17 cellular contexts compared by ENCODE assay signal in the genomic region with DNA sequence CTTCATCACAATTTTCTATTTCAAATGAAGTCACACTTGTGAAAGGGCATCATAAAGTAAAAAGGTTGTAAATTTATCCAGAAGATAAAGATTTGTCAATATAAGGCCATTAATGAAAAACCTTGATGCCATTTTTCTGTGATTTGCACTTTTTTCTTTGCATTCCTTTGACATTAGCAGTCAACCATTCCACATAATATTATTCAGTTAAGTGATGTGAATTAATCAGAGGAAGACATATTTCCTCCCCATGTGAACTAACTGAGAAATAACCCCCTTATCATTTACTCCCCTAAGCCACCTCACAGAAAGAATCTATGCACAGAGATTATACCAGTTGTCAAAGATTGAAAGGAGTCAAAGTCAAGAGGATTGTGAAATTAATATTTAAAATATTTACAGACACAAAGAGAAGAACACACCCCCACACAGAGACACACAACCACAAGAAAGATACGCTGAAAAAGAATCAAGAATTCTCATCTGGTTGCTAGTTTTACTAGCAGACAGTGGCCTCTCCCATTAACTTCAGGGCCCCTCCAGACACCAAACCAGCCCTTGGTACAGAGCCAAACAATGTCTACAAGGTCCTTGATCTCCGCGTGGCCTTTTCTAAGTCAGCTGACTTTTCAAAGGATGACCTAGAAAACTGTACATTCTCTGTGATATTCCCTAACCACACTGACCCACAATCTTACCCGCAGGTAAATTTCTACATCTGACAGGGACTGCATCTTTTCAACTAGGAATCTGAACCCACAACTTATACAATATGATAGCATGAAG. TPM values are rescaled to one million over a fixed set of nuclear protein-coding genes. Genes with fewer than 3 reads are reported as not detected.
A peak's percentile ranks its signal among the peaks of the same experiment; 100 is the strongest.
DNase-seq lines count a peak whose midpoint lies in the region; ATAC-seq, FAIRE-seq and TF ChIP-seq lines count a peak whose summit lies in the region.
"Had no signal": no experiment of that assay in that cellular context is flagged by ENCODE, and none has a peak within 500 bp of the region (broad histone marks: within the 10 kb centered on the region; RNA-seq: fewer than 3 reads in every experiment).

No MANE protein-coding gene starts in this region.

- peaks cover 0 to 1% (median 0%) of the 10 kb centered on the region in 11 donors for H3K9me3 Mint-ChIP-seq in naive thymus-derived CD4-positive, alpha-beta T cell
- H3K9me3 Mint-ChIP-seq: CD8-positive, alpha-beta T cell; central memory CD8-positive, alpha-beta T cell; naive thymus-derived CD8-positive, alpha-beta T cell had no signal

- no peak for TF ChIP-seq RAD21 in K562 (CRISPR knock-in tag; conservative IDR thresholded peaks at IDR 0.05 in 1 of 2, IDR thresholded peaks at IDR 0.05 in 1 of 2)

- POLR2A ChIA-PET in K562 (lab: Yijun Ruan, JAX) = no interaction called here
- POLR2A ChIA-PET in naive thymus-derived CD4-positive, alpha-beta T cell (lab: Charles Lee) = interaction anchor here (0.7 kb wide), 2 partner anchors 230 to 260 kb away, joined by 3 read pairs; no protein-coding TSS in a partner anchor

- TF ChIP-seq EP300 in K562 (IDR thresholded peaks at IDR 0.05; ENCODE audit: low read length) (no peak), suprapubic skin (IDR thresholded peaks at IDR 0.05) (no peak)

- 15% methylated on average over 4 of the region's 4 CpGs for WGBS in K562 (ENCODE audit: insufficient coverage, low coverage, missing lambda C conversion rate)
- WGBS in suprapubic skin = 92% methylated on average over 4 of the region's 4 CpGs

- peaks cover 0 to 40% (median 12%) of the 10 kb centered on the region in 5 donors for H3K36me3 Mint-ChIP-seq in naive thymus-derived CD4-positive, alpha-beta T cell

- peaks cover 68% of the 10 kb centered on the region for H4K20me1 ChIP-seq in DND-41 (ENCODE audit: insufficient read depth, low read length)
- peaks cover 10% of the 10 kb centered on the region; the same call in 1 of the 2 replicates for H4K20me1 ChIP-seq in K562 (replicated peaks; ENCODE audit: control insufficient read depth, insufficient read depth, low read length)

- ATAC-seq in DND-41 (ENCODE audit: insufficient read depth, low read depth) (0 out of 3 replicates have a peak, but pooled peaks have one; percentile 31), K562 (peak; percentile 30; the same call in 2 of the 3 replicates), GM21360 (IDR thresholded peaks at IDR 0.05; ENCODE audit: unreplicated experiment) (no peak)
- no peak for ATAC-seq in naive thymus-derived CD4-positive, alpha-beta T cell
- ATAC-seq: CD8-positive, alpha-beta T cell; esophagus mucosa; naive thymus-derived CD8-positive, alpha-beta T cell had no signal

- no peak overlapping the region for H3K9ac ChIP-seq in DND-41 (ENCODE audit: low read depth, low read length)
- no peak overlapping the region for H3K9ac ChIP-seq in K562 (ENCODE audit: insufficient read depth in 1 of 2, low read depth in 2 of 2, low read length in 2 of 2)

- no peaks in the 10 kb centered on the region for H3K27me3 Mint-ChIP-seq in naive thymus-derived CD4-positive, alpha-beta T cell
- H3K27me3 Mint-ChIP-seq: central memory CD8-positive, alpha-beta T cell; naive thymus-derived CD8-positive, alpha-beta T cell had no signal

- peak overlapping the region in 2 of 10 donors; percentile 25 to 29 for H3K4me3 Mint-ChIP-seq in naive thymus-derived CD4-positive, alpha-beta T cell
- H3K4me3 Mint-ChIP-seq: CD8-positive, alpha-beta T cell; central memory CD8-positive, alpha-beta T cell had no signal

- TF ChIP-seq POLR2A in K562 (conservative IDR thresholded peaks at IDR 0.05) (no peak), suprapubic skin (IDR thresholded peaks at IDR 0.05) (no peak)

- no peak for DNase-seq in DND-41
- peak; percentile 60 for DNase-seq in M059J (ENCODE audit: low read depth)
- DNase-seq in K562 (ENCODE audit: extremely low read depth in 1 of 4, low spot score in 3 of 4) = peak in 1 of 4 experiments; percentile 45
- DNase-seq in naive thymus-derived CD4-positive, alpha-beta T cell = no peak
- DNase-seq in effector CD8-positive, alpha-beta T cell (lab: John Stamatoyannopoulos, UW) = no peak
- no peak for DNase-seq in suprapubic skin (ENCODE audit: low spot score in 2 of 2)
- no peak for DNase-seq in activated naive CD4-positive, alpha-beta T cell (lab: John Stamatoyannopoulos, UW)
- DNase-seq: CD8-positive, alpha-beta T cell; hypothalamus; left ventricle myocardium inferior; naive thymus-derived CD8-positive, alpha-beta T cell; stimulated activated CD4-positive, alpha-beta T cell treated with anti-CD3 and anti-CD28 coated beads, Interleukin-4, amount 100 ng/mL, for 1 hour; transverse colon had no signal

- H3K36me3 ChIP-seq in DND-41 (ENCODE audit: insufficient read depth, low read length) (peaks cover 17% of the 10 kb centered on the region), K562 (ENCODE audit: control insufficient read depth, insufficient read depth, low read length) (peaks cover 5% of the 10 kb centered on the region; the same call in 1 of the 3 replicates), suprapubic skin (no peaks in the 10 kb centered on the region)
- H3K36me3 ChIP-seq in naive thymus-derived CD4-positive, alpha-beta T cell (ENCODE audit: control insufficient read depth in 2 of 3, insufficient read depth in 3 of 3, low read length in 3 of 3) = no peaks in the 10 kb centered on the region
- H3K36me3 ChIP-seq: left ventricle myocardium inferior, transverse colon had no signal

- no peak for FAIRE-seq in K562 (lab: Jason Lieb, UNC)
- FAIRE-seq: G401.6 had no signal

- H3K4me1 Mint-ChIP-seq in naive thymus-derived CD4-positive, alpha-beta T cell = peaks cover 29 to 88% (median 72%) of the 10 kb centered on the region in 7 donors

- TF ChIP-seq CTCF in DND-41 (IDR thresholded peaks at IDR 0.05; ENCODE audit: borderline replicate concordance, extremely low read depth, low read length, poor library complexity, severe bottlenecking) = no peak
- TF ChIP-seq CTCF in K562 (IDR thresholded peaks at IDR 0.05 in 2 of 3, conservative IDR thresholded peaks at IDR 0.05 in 1 of 3; ENCODE audit: insufficient read depth in 2 of 3, low read depth in 1 of 3, low read length in 3 of 3) = no peak
- TF ChIP-seq CTCF in suprapubic skin (IDR thresholded peaks at IDR 0.05) = no peak

- CTCF ChIA-PET in K562 (lab: Yijun Ruan, JAX; ENCODE audit: low intra/inter-chr PET ratio) = no interaction called here
- CTCF ChIA-PET in naive thymus-derived CD4-positive, alpha-beta T cell (lab: Charles Lee) = interaction anchor here (0.8 to 1.5 kb wide), 3 partner anchors 16 to 119 kb away, joined by 3 to 4 read pairs (median 3); no protein-coding TSS in a partner anchor

- H3K4me2 ChIP-seq in DND-41 (ENCODE audit: insufficient read depth, low read length) (no peak overlapping the region), K562 (ENCODE audit: insufficient read depth, low read length) (no peak overlapping the region)

- H3K27ac ChIP-seq in DND-41 (ENCODE audit: low read length) = no peak overlapping the region
- H3K27ac ChIP-seq in K562 (ENCODE audit: extremely low read depth, low read depth, low read length) = no peak overlapping the region
- no peak overlapping the region for H3K27ac ChIP-seq in naive thymus-derived CD4-positive, alpha-beta T cell (ENCODE audit: low read depth, low read length)
- no peak overlapping the region for H3K27ac ChIP-seq in suprapubic skin
- H3K27ac ChIP-seq: left ventricle myocardium inferior, transverse colon had no signal

- H2AFZ ChIP-seq in DND-41 (ENCODE audit: low read depth, low read length) = no peak overlapping the region
- no peak overlapping the region for H2AFZ ChIP-seq in K562 (ENCODE audit: low read depth, low read length)

- H3K79me2 ChIP-seq in DND-41 (ENCODE audit: insufficient read depth, low read length) = peaks cover 99% of the 10 kb centered on the region
- H3K79me2 ChIP-seq in K562 (ENCODE audit: control insufficient read depth, insufficient read depth, low read length) = peaks cover 99% of the 10 kb centered on the region

- no peak overlapping the region for H3K4me3 ChIP-seq in DND-41 (ENCODE audit: low read depth in 1 of 2, low read length in 2 of 2)
- no peak overlapping the region for H3K4me3 ChIP-seq in K562
- no peak overlapping the region for H3K4me3 ChIP-seq in naive thymus-derived CD4-positive, alpha-beta T cell (ENCODE audit: low read length)
- no peak overlapping the region for H3K4me3 ChIP-seq in suprapubic skin
- H3K4me3 ChIP-seq: left ventricle myocardium inferior, transverse colon had no signal

- no TSS peak for BruUV-seq in K562 (replicated peaks; lab: Mats Ljungman, UMichigan)

- H3K27ac Mint-ChIP-seq in naive thymus-derived CD4-positive, alpha-beta T cell = peak overlapping the region in 5 of 9 donors; percentile 10 to 45 (median 23)
- H3K27ac Mint-ChIP-seq: CD8-positive, alpha-beta T cell had no signal

- H3K9me3 ChIP-seq in DND-41 (ENCODE audit: insufficient read depth, low read length, severe bottlenecking) = no peaks in the 10 kb centered on the region
- no peaks in the 10 kb centered on the region for H3K9me3 ChIP-seq in K562 (replicated peaks; ENCODE audit: control insufficient read depth, insufficient read depth, low read depth, low read length)
- no peaks in the 10 kb centered on the region for H3K9me3 ChIP-seq in naive thymus-derived CD4-positive, alpha-beta T cell (ENCODE audit: control insufficient read depth in 2 of 3, low read length in 3 of 3)
- H3K9me3 ChIP-seq in suprapubic skin = no peaks in the 10 kb centered on the region
- H3K9me3 ChIP-seq: left ventricle myocardium inferior, transverse colon had no signal

- in situ Hi-C loops in K562 (cut with MboI) = no loop called here

- no peaks in the 10 kb centered on the region for H3K9me1 ChIP-seq in K562 (ENCODE audit: control insufficient read depth, insufficient read depth, low read length)

- H3K4me1 ChIP-seq in DND-41 (ENCODE audit: insufficient read depth, low read length) = peaks cover 9% of the 10 kb centered on the region; the same call in 1 of the 2 replicates
- H3K4me1 ChIP-seq in K562 (replicated peaks in 1 of 2; ENCODE audit: control insufficient read depth in 2 of 2, insufficient read depth in 2 of 2, low read length in 2 of 2) = peaks cover 20 to 41% of the 10 kb centered on the region in 2 experiments
- peaks cover 0 to 10% of the 10 kb centered on the region in 2 donors for H3K4me1 ChIP-seq in naive thymus-derived CD4-positive, alpha-beta T cell (ENCODE audit: control insufficient read depth in 2 of 2, insufficient read depth in 2 of 2, low read length in 2 of 2)
- H3K4me1 ChIP-seq in suprapubic skin = peaks cover 18% of the 10 kb centered on the region

- intact Hi-C loops in K562 (cut with micrococcal nuclease) = no loop called here
- intact Hi-C loops in naive thymus-derived CD4-positive, alpha-beta T cell (cut with micrococcal nuclease) = loop anchor here in 1 of 2 donors (2.0 kb wide), 2 partner anchors 17 to 19 kb away; no protein-coding TSS in a partner anchor

- H3K27me3 ChIP-seq in DND-41 (ENCODE audit: insufficient read depth, low read length, poor library complexity) (no peaks in the 10 kb centered on the region), K562 (ENCODE audit: control insufficient read depth in 2 of 2, insufficient read depth in 2 of 2, low read length in 2 of 2) (no peaks in the 10 kb centered on the region), suprapubic skin (no peaks in the 10 kb centered on the region)
- no peaks in the 10 kb centered on the region for H3K27me3 ChIP-seq in naive thymus-derived CD4-positive, alpha-beta T cell (ENCODE audit: control insufficient read depth in 2 of 2, insufficient read depth in 2 of 2, low read length in 2 of 2)
- H3K27me3 ChIP-seq: transverse colon had no signal

RNA-seq across cellular contexts. Expression of a gene that starts 29.5 kb away (rescaled TPM):
- 21.4 and 39.2 TPM in 2 replicates for total RNA-seq in M059J (2014; rRNA removed; shearing (Covaris generic))
- 28.6 and 79.4 TPM in 2 replicates for total RNA-seq in K562 (2011; cell fraction: chromatin; rRNA removed; ENCODE audit: low replicate concordance)
- total RNA-seq in K562 (2011; cell fraction: nucleolus; rRNA removed) = 5.3 and 7.6 TPM in 2 replicates
- total RNA-seq in K562 (2011; cell fraction: nucleoplasm; rRNA removed) = 12.1 and 18.6 TPM in 2 replicates
- 9.7 and 10.9 TPM in 2 replicates for total RNA-seq in K562 (2014; rRNA removed)
- total RNA-seq in K562 (2014; rRNA removed; fragmentation: Illumina TruSeq; extraction: Trizol) = 17.5 and 20.7 TPM in 2 replicates
- 17.8 and 18.8 TPM in 2 replicates for total RNA-seq in K562 (2015; rRNA removed; fragmentation: Illumina TruSeq; extraction: Trizol)
- total RNA-seq in K562 (2021) = 23.7 and 27.9 TPM in 2 replicates
- polyA plus RNA-seq in K562 (2011; rRNA removed) = 19.4 and 25.6 TPM in 2 replicates
- polyA plus RNA-seq in K562 (2011; cell fraction: cytosol; rRNA removed) = 6.6 and 11.7 TPM in 2 replicates
- polyA plus RNA-seq in K562 (2011; cell fraction: nucleus; rRNA removed) = 14.6 and 27.6 TPM in 2 replicates
- 9.4 and 13.0 TPM in 2 replicates for polyA plus RNA-seq in K562 (2012)
- polyA plus RNA-seq in K562 (2014; fragmentation: Illumina TruSeq; extraction: Trizol) = 21.3 and 22.2 TPM in 2 replicates
- polyA plus RNA-seq in K562 (2014; fragmentation: Nextera tagmentation; extraction: Ambion mirVana) = 1 to 10 TPM; 4.8 to 8.9 TPM
- polyA plus RNA-seq in K562 (2014; rRNA removed) = 10.4 and 11.0 TPM in 2 replicates
- 115 and 117 TPM in 2 replicates for polyA minus RNA-seq in K562 (2011; rRNA and poly(A)+ RNA removed)
- 18.7 and 22.0 TPM in 2 replicates for polyA minus RNA-seq in K562 (2011; cell fraction: cytosol; rRNA and poly(A)+ RNA removed)
- polyA minus RNA-seq in K562 (2011; cell fraction: nucleus; rRNA and poly(A)+ RNA removed) = 10.4 and 13.6 TPM in 2 replicates
- total RNA-seq in naive thymus-derived CD4-positive, alpha-beta T cell = 10 to 100 TPM; 37.7 to 60.6 (median 47.7) TPM
- polyA plus RNA-seq in naive thymus-derived CD4-positive, alpha-beta T cell = 10 to 100 TPM in 1 of 2 donors, 1 to 10 TPM in 1; 7.2 to 11.4 TPM
- total RNA-seq in suprapubic skin = 10 to 100 TPM; 16.0 to 29.0 (median 17.7) TPM

Comparison
In these comparisons a context has a peak if more than half of its experiments do, and no peak if none do; other contexts are left out.
1. ATAC-seq: peak in DND-41 (single experiment) and K562 (single experiment); none in naive thymus-derived CD4-positive, alpha-beta T cell (single experiment) and GM21360 (single experiment).